In the genomic region with DNA sequence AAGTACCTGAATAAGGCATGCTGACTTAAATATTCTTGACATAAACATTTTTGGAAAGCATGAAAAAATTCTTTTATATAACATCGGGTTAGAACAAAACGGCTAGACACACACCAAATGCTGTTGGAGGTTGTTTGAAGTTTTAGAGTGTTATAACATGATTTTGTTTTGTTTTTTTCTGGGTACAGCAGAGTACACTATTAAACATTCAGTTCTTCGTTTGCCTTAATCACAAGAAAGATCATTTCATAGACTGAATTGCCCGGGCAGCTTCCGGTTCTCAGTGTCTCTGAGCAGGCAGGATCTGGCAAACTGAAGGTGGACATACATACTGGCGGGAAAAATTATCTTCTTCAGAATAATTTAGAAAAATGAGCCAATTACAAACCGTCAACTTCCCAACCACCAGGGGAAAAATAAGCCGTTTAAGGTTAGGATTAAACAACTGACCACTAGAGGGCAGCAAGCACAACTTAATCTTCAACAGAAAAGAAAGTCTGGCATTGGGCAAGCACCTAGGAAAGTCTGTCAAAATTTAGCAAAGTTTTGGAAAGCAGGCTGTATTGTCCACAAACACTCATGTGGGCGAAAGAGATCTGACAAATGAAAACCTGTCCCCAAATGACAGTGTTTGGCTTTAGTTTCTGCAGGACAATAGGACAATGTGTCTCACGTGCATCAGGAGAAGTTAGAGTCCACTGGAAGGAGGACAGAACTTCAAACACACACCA, we compare ENCODE assay signal across 8 cellular contexts.
DNase-seq lines count a peak whose midpoint lies in the region; ATAC-seq lines count a peak whose summit lies in the region.

No MANE protein-coding gene starts in this region.

- ATAC-seq in HG02642 (IDR thresholded peaks at IDR 0.05; ENCODE audit: poor library complexity, unreplicated experiment) (peak; percentile 53), HG03196 (IDR thresholded peaks at IDR 0.05; ENCODE audit: unreplicated experiment) (no peak)

- DNase-seq in ELF-1 (ENCODE audit: low read depth, low spot score) (peak; percentile 81), NCI-H2081 treated with DMSO at 0.1 percent for 48 hours (lab: John Stamatoyannopoulos, UW) (peak; percentile 22), T-helper 2 cell (peak in 3 of 5 experiments; percentile 40 to 80 (median 72)), kidney glomerular epithelial cell (lab: John Stamatoyannopoulos, UW) (peak; percentile 86)
- peak; percentile 78 for DNase-seq in central memory CD4-positive, alpha-beta T cell
- peak; percentile 31 to 71 for DNase-seq in stimulated activated CD4-positive, alpha-beta T cell treated with anti-CD3 and anti-CD28 coated beads, Interleukin-2, amount 100 ng/mL, for 24 hours

Comparison
In these comparisons a context has a peak if more than half of its experiments do, and no peak if none do; other contexts are left out.
1. DNase-seq: peak in every context shown above with its lines; median percentile 86 in kidney glomerular epithelial cell; 81 in ELF-1; 78 in central memory CD4-positive, alpha-beta T cell; 72 in T-helper 2 cell; 51 in stimulated activated CD4-positive, alpha-beta T cell treated with anti-CD3 and anti-CD28 coated beads, Interleukin-2, amount 100 ng/mL, for 24 hours; 22 in NCI-H2081 treated with DMSO at 0.1 percent for 48 hours.